Comparison of ENCODE assay signal across 28 cellular contexts in the genomic region with DNA sequence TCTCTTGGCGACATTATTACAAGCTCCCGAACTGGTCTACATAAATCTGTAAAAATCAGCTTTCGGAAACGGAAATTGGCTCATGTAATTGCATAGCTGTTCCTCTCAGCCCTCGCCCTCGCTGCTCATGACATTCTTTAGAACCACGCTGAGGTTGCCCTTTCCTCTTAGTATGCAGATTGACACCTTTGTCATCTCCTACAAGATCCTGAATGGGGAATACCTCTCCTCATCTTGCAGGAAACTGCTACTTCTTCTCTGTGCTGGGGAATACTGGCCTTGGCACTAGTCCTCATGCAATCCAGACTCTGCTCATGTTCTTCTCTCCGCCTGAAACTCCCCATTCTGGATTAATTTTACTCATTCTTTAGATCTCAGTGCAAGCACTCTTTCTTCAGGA. TPM values are rescaled to one million over a fixed set of nuclear protein-coding genes. Genes with fewer than 3 reads are reported as not detected.
DNase-seq lines count a peak whose midpoint lies in the region; ATAC-seq, FAIRE-seq and TF ChIP-seq lines count a peak whose summit lies in the region.
"Had no signal": no experiment of that assay in that cellular context is flagged by ENCODE, and none has a peak within 500 bp of the region (broad histone marks: within the 10 kb centered on the region; RNA-seq: fewer than 3 reads in every experiment).

No MANE protein-coding gene starts in this region.

- H3K36me3 ChIP-seq in H1 (ENCODE audit: control insufficient read depth in 2 of 4, insufficient read depth in 4 of 4, low read length in 3 of 4) = no peaks in the 10 kb centered on the region
- H3K36me3 ChIP-seq: BE2C, BLaER1 had no signal

- H3K4me1 Mint-ChIP-seq in WTC11 = peaks cover 31% of the 10 kb centered on the region
- no peaks in the 10 kb centered on the region for H3K4me1 Mint-ChIP-seq in natural killer cell treated with Interleukin-12 subunit alpha and Interleukin-12 subunit beta and Interleukin-15 and Interleukin-18, amount 100 ng/mL, for 72 hours (ENCODE audit: low read depth in 2 of 2)
- H3K4me1 Mint-ChIP-seq: CD14-positive monocyte; CD4-positive, alpha-beta memory T cell; CD4-positive, CD25-positive, alpha-beta regulatory T cell; CD8-positive, alpha-beta memory T cell had no signal

- no peak overlapping the region for H3K23ac ChIP-seq in H1 (ENCODE audit: insufficient read length)

- TF ChIP-seq CTCF in WTC11 (IDR thresholded peaks at IDR 0.05) (no peak), H1 (IDR thresholded peaks at IDR 0.05; ENCODE audit: control extremely low read depth in 1 of 3, insufficient read depth in 1 of 3, low read depth in 1 of 3, low read length in 3 of 3) (no peak), GM10248 (IDR thresholded peaks at IDR 0.05; ENCODE audit: control extremely low read depth, extremely low read depth, low read depth, missing control alignments) (no peak)

- peak; percentile 36 for FAIRE-seq in H1 (lab: Jason Lieb, UNC)
- FAIRE-seq: A204.1, GM12891 had no signal

- no peaks in the 10 kb centered on the region for H3K79me1 ChIP-seq in H1 (ENCODE audit: low read depth, low read length)

- no peak overlapping the region for H2BK5ac ChIP-seq in H1 (ENCODE audit: low read depth, low read length)

- no peaks in the 10 kb centered on the region for H3K23me2 ChIP-seq in H1 (ENCODE audit: low read depth, low read length)

- TF ChIP-seq RAD21 in H1 (IDR thresholded peaks at IDR 0.05 in 1 of 2, conservative IDR thresholded peaks at IDR 0.05 in 1 of 2; ENCODE audit: low read depth in 2 of 2, low read length in 2 of 2) = no peak

- 51% methylated on average over 8 of the region's 8 CpGs; no CpG with 5 or more reads in 1 of the 2 experiments for WGBS in H1 (ENCODE audit: extremely low coverage in 1 of 2, insufficient coverage in 1 of 2, insufficient read length in 1 of 2, insufficient replicate concordance in 2 of 2, low coverage in 1 of 2, low lambda C conversion rate in 2 of 2, missing lambda C conversion rate in 1 of 2), 2 experiments

- no peak overlapping the region for H3K4ac ChIP-seq in H1 (replicated peaks; ENCODE audit: insufficient read length, low read depth, low read length)

- no peaks in the 10 kb centered on the region for H3K27me3 ChIP-seq in H1 (replicated peaks in 1 of 4; ENCODE audit: control insufficient read depth in 3 of 4, extremely low read depth in 1 of 4, insufficient read depth in 3 of 4, low read length in 3 of 4)
- H3K27me3 ChIP-seq: BE2C, BLaER1 had no signal

- H3K18ac ChIP-seq in H1 (ENCODE audit: extremely low read depth, low read length) = no peak overlapping the region

- no peak for TF ChIP-seq EP300 in H1 (IDR thresholded peaks at IDR 0.05; ENCODE audit: borderline replicate concordance in 1 of 2, low read depth in 2 of 2, low read length in 2 of 2)

- H2AFZ ChIP-seq in H1 (ENCODE audit: low read length) = no peak overlapping the region

- H2BK15ac ChIP-seq in H1 (ENCODE audit: low read length) = no peak overlapping the region

- H3K56ac ChIP-seq in H1 (replicated peaks; ENCODE audit: insufficient read length, low read depth, low read length) = no peak overlapping the region

- DNase-seq in WTC11 (ENCODE audit: low spot score) = no peak
- no peak for DNase-seq in H1 (ENCODE audit: low read depth in 1 of 2, low spot score in 2 of 2)
- peak; percentile 17 for DNase-seq in iPS-NIHi7 (ENCODE audit: extremely low spot score)
- no peak for DNase-seq in SK-N-DZ (ENCODE audit: low spot score)
- DNase-seq in natural killer cell treated with Interleukin-12 subunit alpha and Interleukin-12 subunit beta and Interleukin-15 and Interleukin-18, amount 100 ng/mL, for 72 hours (ENCODE audit: low spot score) = no peak
- no peak for DNase-seq in GM10248 (ENCODE audit: extremely low spot score)
- DNase-seq: 8988T; ACHN; BE2C; C1 segment of cervical spinal cord; CD4-positive, alpha-beta memory T cell; CD4-positive, CD25-positive, alpha-beta regulatory T cell; CD8-positive, alpha-beta memory T cell; COR-L47; DMS 273 treated with DMSO at 0.1 percent for 48 hours; DMS153; DMS53; DMS79; DND-41; EL; GDM1 had no signal

- H3K27ac Mint-ChIP-seq in WTC11 = no peak overlapping the region
- H3K27ac Mint-ChIP-seq in natural killer cell treated with Interleukin-12 subunit alpha and Interleukin-12 subunit beta and Interleukin-15 and Interleukin-18, amount 100 ng/mL, for 72 hours = no peak overlapping the region
- H3K27ac Mint-ChIP-seq: CD14-positive monocyte; CD4-positive, CD25-positive, alpha-beta regulatory T cell; CD8-positive, alpha-beta memory T cell had no signal

- H3K4me2 ChIP-seq in H1 (ENCODE audit: insufficient read depth in 1 of 2, low read depth in 2 of 2, low read length in 2 of 2) = peak overlapping the region in 1 of 2 experiments; percentile 48; a peak in 1 of 4 replicates
- H3K4me2 ChIP-seq: BLaER1 had no signal

- H3K9me3 Mint-ChIP-seq in WTC11 = peaks cover 3% of the 10 kb centered on the region; the same call in 1 of the 2 replicates
- peaks cover 30% of the 10 kb centered on the region for H3K9me3 Mint-ChIP-seq in natural killer cell treated with Interleukin-12 subunit alpha and Interleukin-12 subunit beta and Interleukin-15 and Interleukin-18, amount 100 ng/mL, for 72 hours
- H3K9me3 Mint-ChIP-seq: CD14-positive monocyte had no signal

- no peak overlapping the region for H3K4me3 Mint-ChIP-seq in WTC11
- no peak overlapping the region for H3K4me3 Mint-ChIP-seq in natural killer cell treated with Interleukin-12 subunit alpha and Interleukin-12 subunit beta and Interleukin-15 and Interleukin-18, amount 100 ng/mL, for 72 hours
- H3K4me3 Mint-ChIP-seq: CD14-positive monocyte; CD4-positive, alpha-beta memory T cell; CD4-positive, CD25-positive, alpha-beta regulatory T cell; CD8-positive, alpha-beta memory T cell had no signal

- POLR2A ChIA-PET in WTC11 (lab: Charles Lee) = no interaction called here
- POLR2A ChIA-PET in H1 (lab: Charles Lee; ENCODE audit: partially characterized antibody) = no interaction called here
- POLR2A ChIA-PET in GM10248 (lab: Yijun Ruan, JAX) = no interaction called here

- H3K4me3 ChIP-seq in H1 (ENCODE audit: extremely low read depth in 1 of 4, insufficient read depth in 2 of 4, low read depth in 3 of 4, low read length in 4 of 4) = no peak overlapping the region
- H3K4me3 ChIP-seq: BLaER1 had no signal

- H3K4me1 ChIP-seq in H1 (replicated peaks in 1 of 4; ENCODE audit: control insufficient read depth in 3 of 4, insufficient read depth in 4 of 4, low read length in 3 of 4) = peaks cover 1 to 14% (median 10%) of the 10 kb centered on the region in 4 experiments; a peak in 5 of 7 replicates
- H3K4me1 ChIP-seq: BE2C, BLaER1 had no signal

- no peak overlapping the region for H4K8ac ChIP-seq in H1 (ENCODE audit: extremely low read depth, insufficient read depth, low read length)

- H4K5ac ChIP-seq in H1 (ENCODE audit: insufficient read length, low read depth, low read length) = no peak overlapping the region

- CTCF ChIA-PET in WTC11 (lab: Charles Lee) = interaction anchor here (0.9 kb wide), 1 partner anchor 19 kb away, joined by 5 read pairs; no protein-coding TSS in a partner anchor
- CTCF ChIA-PET in H1 (lab: Charles Lee; ENCODE audit: partially characterized antibody) = interaction anchor here (0.9 kb wide), 1 partner anchor 11 kb away, joined by 4 read pairs; no protein-coding TSS in a partner anchor
- CTCF ChIA-PET in GM10248 (lab: Yijun Ruan, JAX) = no interaction called here

- no peak overlapping the region for H2BK20ac ChIP-seq in H1 (ENCODE audit: low read length)

- H2BK12ac ChIP-seq in H1 (ENCODE audit: low read depth, low read length) = no peak overlapping the region

- H3K14ac ChIP-seq in H1 (ENCODE audit: insufficient read length) = no peak overlapping the region

- H3K27me3 Mint-ChIP-seq in WTC11 (ENCODE audit: low read depth) = no peaks in the 10 kb centered on the region
- no peaks in the 10 kb centered on the region for H3K27me3 Mint-ChIP-seq in natural killer cell treated with Interleukin-12 subunit alpha and Interleukin-12 subunit beta and Interleukin-15 and Interleukin-18, amount 100 ng/mL, for 72 hours
- H3K27me3 Mint-ChIP-seq: CD4-positive, alpha-beta memory T cell; CD4-positive, CD25-positive, alpha-beta regulatory T cell; CD8-positive, alpha-beta memory T cell had no signal

- no peak overlapping the region for H3K27ac ChIP-seq in H1 (ENCODE audit: low read depth, low read length)
- H3K27ac ChIP-seq: BLaER1 had no signal

- H2BK120ac ChIP-seq in H1 (replicated peaks; ENCODE audit: low read depth, low read length) = no peak overlapping the region

- no peaks in the 10 kb centered on the region for H3K9me3 ChIP-seq in H1 (ENCODE audit: insufficient read depth in 2 of 2, low read depth in 1 of 2, low read length in 1 of 2)
- H3K9me3 ChIP-seq: BE2C, BLaER1 had no signal

- no peak overlapping the region for H3K9ac ChIP-seq in H1 (replicated peaks in 1 of 4; ENCODE audit: extremely low read depth in 1 of 4, low read depth in 3 of 4, low read length in 3 of 4)
- H3K9ac ChIP-seq: BLaER1 had no signal

- TF ChIP-seq POLR2A in H1 (IDR thresholded peaks at IDR 0.05; ENCODE audit: control extremely low read depth in 1 of 2, low read depth in 2 of 2, low read length in 2 of 2) = no peak

- H3K79me2 ChIP-seq in H1 (ENCODE audit: control insufficient read depth in 1 of 2, insufficient read depth in 2 of 2, low read length in 2 of 2) = no peaks in the 10 kb centered on the region

- no peak overlapping the region for H2AK5ac ChIP-seq in H1 (ENCODE audit: low read depth, low read length)

- ATAC-seq in WTC11 = peak; percentile 83
- ATAC-seq in natural killer cell treated with Interleukin-12 subunit alpha and Interleukin-12 subunit beta and Interleukin-15 and Interleukin-18, amount 100 ng/mL, for 72 hours = no peak

- H4K91ac ChIP-seq in H1 (replicated peaks; ENCODE audit: insufficient read length, low read length) = no peak overlapping the region

- no peaks in the 10 kb centered on the region for H3K36me3 Mint-ChIP-seq in WTC11
- peaks cover 4% of the 10 kb centered on the region for H3K36me3 Mint-ChIP-seq in natural killer cell treated with Interleukin-12 subunit alpha and Interleukin-12 subunit beta and Interleukin-15 and Interleukin-18, amount 100 ng/mL, for 72 hours
- H3K36me3 Mint-ChIP-seq: CD14-positive monocyte; CD4-positive, alpha-beta memory T cell; CD4-positive, CD25-positive, alpha-beta regulatory T cell had no signal

- H4K20me1 ChIP-seq in H1 (replicated peaks in 1 of 2; ENCODE audit: control insufficient read depth in 1 of 2, insufficient read depth in 2 of 2, low read length in 2 of 2) = no peaks in the 10 kb centered on the region
- H4K20me1 ChIP-seq: BLaER1 had no signal

RNA-seq across cellular contexts. Expression of a gene that starts 22.2 kb away (rescaled TPM):
- total RNA-seq in WTC11 (2021) = 11.1 to 15.9 TPM (median 12.8 TPM) in 3 replicates
- total RNA-seq in H1 (2021; fragmentation: NEBNext Ultra II Directional; extraction: Animal tissue kit (Norgen Biotek cat#: 25700)) = 8.3 and 8.4 TPM in 2 replicates
- polyA plus RNA-seq in H1 (2011; rRNA removed) = 7.7 and 15.1 TPM in 2 replicates
- 11.8 TPM for polyA plus RNA-seq in H1 (2011; cell fraction: cytosol; rRNA removed)
- 15.9 TPM for polyA plus RNA-seq in H1 (2011; cell fraction: nucleus; rRNA removed)
- polyA plus RNA-seq in H1 (2012, experiment 1 of 2) = 7.8 to 10.8 TPM (median 9.3 TPM) in 4 replicates
- polyA plus RNA-seq in H1 (2012, experiment 2 of 2) = 2.2 TPM
- 6.0 TPM for polyA plus RNA-seq in H1 (2013, experiment 1 of 2)
- 6.7 TPM for polyA plus RNA-seq in H1 (2013, experiment 2 of 2)
- 20.2 and 21.5 TPM in 2 replicates for polyA minus RNA-seq in H1 (2011; rRNA and poly(A)+ RNA removed)
- 26.1 TPM for polyA minus RNA-seq in H1 (2011; cell fraction: cytosol; rRNA and poly(A)+ RNA removed)
- polyA minus RNA-seq in H1 (2011; cell fraction: nucleus; rRNA and poly(A)+ RNA removed) = 120 TPM
- polyA plus RNA-seq in SK-N-DZ (2014; cell fraction: cytosol; rRNA removed) = 0.41 and 1.3 TPM in 2 replicates
- polyA plus RNA-seq in SK-N-DZ (2014; cell fraction: nucleus; rRNA removed) = 0.09 and 0.17 TPM in 2 replicates
- total RNA-seq in natural killer cell treated with Interleukin-12 subunit alpha and Interleukin-12 subunit beta and Interleukin-15 and Interleukin-18, amount 100 ng/mL, for 72 hours = 1 to 10 TPM in 1 of 2 donors, not detected in 1; 1.2 TPM
- total RNA-seq: CD4-positive, alpha-beta memory T cell; CD4-positive, CD25-positive, alpha-beta regulatory T cell; CD8-positive, alpha-beta memory T cell; Daoy; G401 had no signal
- polyA plus RNA-seq: AG04450; CD14-positive monocyte; CD4-positive, alpha-beta memory T cell; CD4-positive, CD25-positive, alpha-beta regulatory T cell; CD8-positive, alpha-beta memory T cell had no signal
